ENCODE assay signal across 10 cellular contexts in the genomic region with DNA sequence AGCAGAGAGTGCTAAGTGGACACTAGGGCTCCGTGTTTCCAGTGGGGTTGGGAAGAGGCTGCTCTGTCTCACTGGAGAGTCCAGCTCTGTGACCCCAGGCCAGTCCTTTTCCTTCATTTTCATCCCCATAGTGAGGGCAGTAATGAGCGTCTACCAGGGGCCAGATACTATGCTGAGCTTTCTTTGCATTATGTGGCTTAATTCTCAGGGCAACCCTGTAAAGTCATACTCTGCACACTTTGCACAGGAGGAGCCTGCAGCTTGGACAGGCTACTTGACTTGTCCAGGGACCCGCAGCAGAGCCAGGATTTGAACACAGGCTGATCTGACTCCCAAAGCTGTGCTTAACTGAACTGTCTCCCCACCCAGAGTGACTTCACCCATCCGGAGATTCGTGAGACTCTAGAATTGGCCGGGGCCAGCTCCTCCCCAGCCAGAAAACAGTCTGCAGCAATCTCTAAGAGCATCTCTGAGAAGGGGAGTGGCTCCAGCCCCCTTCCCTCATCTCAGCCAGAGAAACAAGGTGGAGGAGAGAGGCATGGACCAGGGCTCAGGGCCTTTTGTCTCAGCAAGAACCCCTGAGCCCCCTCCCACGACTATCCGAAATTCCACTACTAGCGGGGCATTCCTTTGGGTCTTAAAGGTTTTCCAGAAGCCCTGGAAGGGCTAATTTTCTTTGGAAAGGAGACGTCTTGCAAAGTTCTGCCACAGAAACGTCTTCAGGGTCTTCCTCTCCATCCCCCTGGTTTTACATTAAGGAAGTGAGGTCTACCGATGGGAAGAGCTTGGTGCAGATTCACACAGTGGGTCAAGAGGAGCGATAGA. TPM values are rescaled to one million over a fixed set of nuclear protein-coding genes. Genes with fewer than 3 reads are reported as not detected.
DNase-seq lines count a peak whose midpoint lies in the region; ATAC-seq and TF ChIP-seq lines count a peak whose summit lies in the region.
"Had no signal": no experiment of that assay in that cellular context is flagged by ENCODE, and none has a peak within 500 bp of the region (broad histone marks: within the 10 kb centered on the region; RNA-seq: fewer than 3 reads in every experiment).

No MANE protein-coding gene starts in this region.

- H3K4me1 ChIP-seq in HUES48 (ENCODE audit: control insufficient read depth, insufficient read depth, low read length): peaks cover 30% of the 10 kb centered on the region

- no peak overlapping the region for H3K9ac ChIP-seq in HUES48 (ENCODE audit: low read depth, low read length)

- H3K36me3 ChIP-seq in HUES48 (ENCODE audit: control insufficient read depth, insufficient read depth, low read length): no peaks in the 10 kb centered on the region

- no peak for DNase-seq in AG10803 (ENCODE audit: low read depth)
- peak in 1 of 10 donors; percentile 37 for DNase-seq in dorsolateral prefrontal cortex
- peak; percentile 78 for DNase-seq in myocyte (ENCODE audit: low read depth)
- no peak for DNase-seq in AML-193 (lab: John Stamatoyannopoulos, UW)
- DNase-seq in RPMI8226: no peak
- DNase-seq in hepatic stellate cell (ENCODE audit: low spot score): no peak
- DNase-seq: central memory CD4-positive, alpha-beta T cell had no signal

- H3K4me3 ChIP-seq in AG10803 (ENCODE audit: low read length) (peak overlapping the region; percentile 48), HUES48 (ENCODE audit: low read depth, low read length) (peak overlapping the region; percentile 50; the same call in 1 of the 2 replicates), dorsolateral prefrontal cortex (peak overlapping the region in 57 of 59 donors; percentile 25 to 71 (median 54))

- TF ChIP-seq CTCF in AG10803 (conservative IDR thresholded peaks at IDR 0.05; ENCODE audit: low read length) (no peak), dorsolateral prefrontal cortex (IDR thresholded peaks at IDR 0.05 in 54 of 56, conservative IDR thresholded peaks at IDR 0.05 in 2 of 56; ENCODE audit: low read depth in 1 of 56, partially characterized antibody in 56 of 56) (no peak)

- no peaks in the 10 kb centered on the region for H3K9me3 ChIP-seq in HUES48 (ENCODE audit: control insufficient read depth, insufficient read depth, low read length)

- H3K27me3 ChIP-seq in HUES48 (ENCODE audit: control insufficient read depth, insufficient read depth, low read length): peaks cover 36% of the 10 kb centered on the region
- no peaks in the 10 kb centered on the region for H3K27me3 ChIP-seq in dorsolateral prefrontal cortex

- intact Hi-C loops in dorsolateral prefrontal cortex (cut with DNase I): loop anchor here (5.0 kb wide), 3 partner anchors 44 to 469 kb away; partner anchors contain the start of genes S100PBP (in 1 of the 2) and YARS1 (in 1 of the 2)

- ATAC-seq in GM21367 (IDR thresholded peaks at IDR 0.05; ENCODE audit: unreplicated experiment): no peak

- H3K27ac ChIP-seq in HUES48 (ENCODE audit: low read depth, low read length) (no peak overlapping the region), dorsolateral prefrontal cortex (peak overlapping the region in 44 of 59 donors; percentile 5 to 83 (median 64))

RNA-seq across cellular contexts. Expression of gene FNDC5, which starts 0.9 kb away (rescaled TPM):
- total RNA-seq in dorsolateral prefrontal cortex (10 to 100 TPM in 119 of 120 experiments, 1 to 10 TPM in 1; 5.1 to 60.1 (median 32.9) TPM), myocyte (392 and 577 TPM in 2 replicates)
- polyA plus RNA-seq in myocyte (2012): 369 TPM

RNA-seq across cellular contexts. Expression of gene HPCA, which starts 14.7 kb away (rescaled TPM):
- total RNA-seq in dorsolateral prefrontal cortex (100 to 1,000 TPM in 115 of 120 experiments, 10 to 100 TPM in 5; 50.4 to 310 (median 190) TPM), myocyte (0.88 TPM in 1 of 2 replicates, not detected in the other)
- 0.24 TPM for polyA plus RNA-seq in myocyte (2012)
- total RNA-seq: NCI-H460 had no signal

RNA-seq across cellular contexts. Expression of gene TMEM54, which starts 29.6 kb away (rescaled TPM):
- total RNA-seq in dorsolateral prefrontal cortex (10 to 100 TPM; 16.8 to 69.5 (median 35.8) TPM), myocyte (28.3 and 44.2 TPM in 2 replicates)
- polyA plus RNA-seq in myocyte (2012): 45.5 TPM

RNA-seq across cellular contexts. Expression of gene S100PBP, which starts 54.1 kb away (rescaled TPM):
- total RNA-seq in dorsolateral prefrontal cortex: 10 to 100 TPM; 26.9 to 75.5 (median 43.2) TPM
- total RNA-seq in myocyte: 18.4 and 27.9 TPM in 2 replicates
- polyA plus RNA-seq in myocyte (2012): 19.4 TPM

RNA-seq across cellular contexts. Expression of gene YARS1, which starts 54.4 kb away (rescaled TPM):
- 100 to 1,000 TPM in 107 of 120 experiments, 10 to 100 TPM in 13; 66.2 to 170 (median 126) TPM for total RNA-seq in dorsolateral prefrontal cortex
- total RNA-seq in myocyte: 76.2 and 79.9 TPM in 2 replicates
- polyA plus RNA-seq in myocyte (2012): 134 TPM

Comparison
In these comparisons a context has a peak if more than half of its experiments do, and no peak if none do; other contexts are left out.
1. RNA of gene HPCA, which starts 14.7 kb away (total RNA-seq): 50.4 to 310 TPM in dorsolateral prefrontal cortex; 0.88 TPM in myocyte; every median in the first group is over 10 times any median in the second.
2. Peak in every context shown above with its lines, with median percentiles within 50 percentile points of each other: H3K4me3 ChIP-seq.